Comparison of ENCODE assay signal across 13 cellular contexts in genomic region chr2:230669386-230669935, GRCh38. TPM values are rescaled to one million over a fixed set of nuclear protein-coding genes. Genes with fewer than 3 reads are reported as not detected.
DNase-seq lines count a peak whose midpoint lies in the region; ATAC-seq lines count a peak whose summit lies in the region.
"Had no signal": no experiment of that assay in that cellular context is flagged by ENCODE, and none has a peak within 500 bp of the region (broad histone marks: within the 10 kb centered on the region; RNA-seq: fewer than 3 reads in every experiment).

No MANE protein-coding gene starts in this region.

- peak overlapping the region; percentile 86 for H3K27ac Mint-ChIP-seq in activated T-helper 17 cell treated with anti-CD3 and anti-CD28 coated beads, Interleukin-2, amount 50 U/mL, for 72 hours

- no peaks in the 10 kb centered on the region for H3K36me3 Mint-ChIP-seq in activated T-helper 17 cell treated with anti-CD3 and anti-CD28 coated beads, Interleukin-2, amount 50 U/mL, for 72 hours (ENCODE audit: low read depth)

- peaks cover 52% of the 10 kb centered on the region for H3K4me1 Mint-ChIP-seq in activated T-helper 17 cell treated with anti-CD3 and anti-CD28 coated beads, Interleukin-2, amount 50 U/mL, for 72 hours

- H3K4ac ChIP-seq in trophoblast cell (ENCODE audit: low read depth, low read length): no peak overlapping the region

- no peak overlapping the region for H3K27ac ChIP-seq in trophoblast cell (ENCODE audit: low read depth, low read length)

- H2BK12ac ChIP-seq in trophoblast cell (ENCODE audit: low read length): peak overlapping the region; percentile 52

- no peak overlapping the region for H3K4me3 ChIP-seq in trophoblast cell (ENCODE audit: low read depth, low read length)

- H3K4me3 Mint-ChIP-seq in activated T-helper 17 cell treated with anti-CD3 and anti-CD28 coated beads, Interleukin-2, amount 50 U/mL, for 72 hours: peak overlapping the region; percentile 77

- H3K79me2 ChIP-seq in trophoblast cell (ENCODE audit: control insufficient read depth, insufficient read depth, low read length, poor library complexity): no peaks in the 10 kb centered on the region

- H2BK5ac ChIP-seq in trophoblast cell (ENCODE audit: low read depth, low read length, poor library complexity): no peak overlapping the region

- no peaks in the 10 kb centered on the region for H3K27me3 Mint-ChIP-seq in activated T-helper 17 cell treated with anti-CD3 and anti-CD28 coated beads, Interleukin-2, amount 50 U/mL, for 72 hours
- H3K27me3 Mint-ChIP-seq: naive thymus-derived CD4-positive, alpha-beta T cell had no signal

- no peak overlapping the region for H2AFZ ChIP-seq in trophoblast cell (ENCODE audit: insufficient read depth, low read length, poor library complexity)

- H3K18ac ChIP-seq in trophoblast cell (ENCODE audit: low read length): no peak overlapping the region

- H3K9me3 Mint-ChIP-seq in activated T-helper 17 cell treated with anti-CD3 and anti-CD28 coated beads, Interleukin-2, amount 50 U/mL, for 72 hours: no peaks in the 10 kb centered on the region

- H4K91ac ChIP-seq in trophoblast cell (ENCODE audit: low read depth, low read length): no peak overlapping the region

- H3K79me1 ChIP-seq in trophoblast cell (ENCODE audit: low read length): peaks cover 3% of the 10 kb centered on the region

- H3K4me1 ChIP-seq in trophoblast cell (ENCODE audit: control insufficient read depth in 1 of 2, insufficient read depth in 2 of 2, low read length in 2 of 2): peaks cover 17 to 25% of the 10 kb centered on the region in 2 experiments

- no peak overlapping the region for H3K4me2 ChIP-seq in trophoblast cell (ENCODE audit: low read length)

- H3K14ac ChIP-seq in trophoblast cell (ENCODE audit: low read length): no peak overlapping the region

- ATAC-seq in activated T-helper 17 cell treated with anti-CD3 and anti-CD28 coated beads, Interleukin-2, amount 50 U/mL, for 72 hours (replicated peaks): no peak
- ATAC-seq in HG02840 (IDR thresholded peaks at IDR 0.05; ENCODE audit: low FRiP score, unreplicated experiment) (no peak), GM19463 (IDR thresholded peaks at IDR 0.05; ENCODE audit: unreplicated experiment) (no peak)

- no peak overlapping the region for H4K8ac ChIP-seq in trophoblast cell (ENCODE audit: low read depth, low read length)

- WGBS in trophoblast cell (ENCODE audit: extremely low coverage, insufficient coverage, insufficient read length): no CpG with 5 or more reads among the region's 8 CpGs

- no peak overlapping the region for H2AK5ac ChIP-seq in trophoblast cell (ENCODE audit: low read length)

- no peak overlapping the region for H3K23ac ChIP-seq in trophoblast cell (ENCODE audit: low read length)

- no peaks in the 10 kb centered on the region for H3K36me3 ChIP-seq in trophoblast cell (ENCODE audit: control insufficient read depth in 1 of 2, insufficient read depth in 2 of 2, low read length in 2 of 2)

- no peak overlapping the region for H2BK120ac ChIP-seq in trophoblast cell (ENCODE audit: insufficient read depth, low read length, poor library complexity)

- in situ Hi-C loops in KBM-7 (cut with MboI; ENCODE audit: low pct_unique_long_range_greater_than_20kb, low sequenced_read_pairs): no loop called here

- no peak overlapping the region for H4K12ac ChIP-seq in trophoblast cell (ENCODE audit: low read depth, low read length)

- DNase-seq in NOMO-1 treated with DMSO at 0.1 percent for 48 hours (lab: John Stamatoyannopoulos, UW; ENCODE audit: unreplicated experiment): peak; percentile 18
- DNase-seq in NOMO-1 treated with dmso at 0.1 percent for 144 hours (lab: John Stamatoyannopoulos, UW; ENCODE audit: unreplicated experiment): no peak
- DNase-seq in KBM-7: peak; percentile 53
- DNase-seq in trophoblast cell: no peak
- DNase-seq in stimulated activated CD4-positive, alpha-beta T cell treated with anti-CD3 and anti-CD28 coated beads, Interleukin-4, amount 100 ng/mL, for 4 hours: no peak
- DNase-seq: caudate nucleus; COR-L47; H7; kidney glomerular epithelial cell; naive thymus-derived CD4-positive, alpha-beta T cell had no signal

- no peak overlapping the region for H3K9ac ChIP-seq in trophoblast cell (ENCODE audit: low read length)

- H3K9me3 ChIP-seq in trophoblast cell (ENCODE audit: insufficient read depth, low read depth, low read length): no peaks in the 10 kb centered on the region

- H3K27me3 ChIP-seq in trophoblast cell (ENCODE audit: insufficient read depth, low read length): no peaks in the 10 kb centered on the region

RNA-seq across cellular contexts. Expression of gene CAB39, which starts 43.2 kb away (rescaled TPM):
- 100 to 1,000 TPM in 1 of 2 donors, 10 to 100 TPM in 1; 93.3 to 137 TPM for total RNA-seq in activated T-helper 17 cell treated with anti-CD3 and anti-CD28 coated beads, Interleukin-2, amount 50 U/mL, for 72 hours
- polyA plus RNA-seq in trophoblast cell (2013): 43.9 and 44.8 TPM in 2 replicates

Comparison
In these comparisons a context has a peak if more than half of its experiments do, and no peak if none do; other contexts are left out.
1. DNase-seq: peak in NOMO-1 treated with DMSO at 0.1 percent for 48 hours (single experiment) and KBM-7 (single experiment); none in NOMO-1 treated with dmso at 0.1 percent for 144 hours (single experiment), trophoblast cell (0 of 2) and stimulated activated CD4-positive, alpha-beta T cell treated with anti-CD3 and anti-CD28 coated beads, Interleukin-4, amount 100 ng/mL, for 4 hours (0 of 2).